25 cellular contexts compared by ENCODE assay signal in the genomic region with DNA sequence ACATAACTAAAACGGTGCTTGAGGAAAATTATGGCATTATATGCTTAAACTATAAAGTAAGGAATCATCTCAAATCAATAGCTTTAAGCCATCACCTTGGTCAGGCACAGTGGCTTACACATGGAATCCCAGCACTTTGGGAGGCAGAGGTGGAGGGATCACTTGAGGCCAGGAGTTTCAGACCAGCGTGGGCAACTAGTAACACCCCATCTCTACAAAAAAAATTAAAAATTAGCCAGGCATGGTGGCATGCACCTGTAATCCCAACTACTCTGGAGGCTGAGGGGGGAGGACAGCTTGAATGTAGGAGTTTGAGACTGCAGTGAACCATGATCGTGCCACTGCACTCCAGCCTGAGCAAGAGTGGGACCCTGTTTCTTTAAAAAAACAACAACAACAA. TPM values are rescaled to one million over a fixed set of nuclear protein-coding genes. Genes with fewer than 3 reads are reported as not detected.
A peak's percentile ranks its signal among the peaks of the same experiment; 100 is the strongest.
DNase-seq lines count a peak whose midpoint lies in the region; ATAC-seq, FAIRE-seq and TF ChIP-seq lines count a peak whose summit lies in the region.
"Had no signal": no experiment of that assay in that cellular context is flagged by ENCODE, and none has a peak within 500 bp of the region (broad histone marks: within the 10 kb centered on the region; RNA-seq: fewer than 3 reads in every experiment).

No MANE protein-coding gene starts in this region.

- H3K9me3 ChIP-seq in HepG2 (ENCODE audit: low read length) = no peaks in the 10 kb centered on the region
- no peaks in the 10 kb centered on the region for H3K9me3 ChIP-seq in gastrocnemius medialis
- H3K9me3 ChIP-seq: BLaER1 had no signal

- in situ Hi-C loops in HepG2 (cut with HindIII; ENCODE audit: extremely low pct_ligation_motif_present, low pct_unique_long_range_greater_than_20kb) = loop anchor here (5.0 kb wide), 1 partner anchor 48 kb away; the partner anchor contains the start of genes ABITRAM and ELP1
- in situ Hi-C loops in gastrocnemius medialis (cut with MboI; ENCODE audit: low sequenced_read_pairs in 4 of 4) = no loop called here

- TF ChIP-seq EP300 in HepG2 (IDR thresholded peaks at IDR 0.05; ENCODE audit: low read depth in 2 of 2, low read length in 2 of 2) = peak in 1 of 2 experiments; percentile 39; a peak in 1 of 4 replicates
- TF ChIP-seq EP300 in HepG2 (CRISPR knock-in tag; IDR thresholded peaks at IDR 0.05; ENCODE audit: borderline replicate concordance) = no peak

- no peak for TF ChIP-seq CTCF in activated CD8-positive, alpha-beta T cell treated with anti-CD3 and anti-CD28 coated beads for 36 hours (IDR thresholded peaks at IDR 0.05)
- TF ChIP-seq CTCF in HepG2 (CRISPR knock-in tag; IDR thresholded peaks at IDR 0.05) = no peak
- TF ChIP-seq CTCF in gastrocnemius medialis (IDR thresholded peaks at IDR 0.05 in 4 of 5, conservative IDR thresholded peaks at IDR 0.05 in 1 of 5) = no peak

- no peak for ATAC-seq in activated CD8-positive, alpha-beta T cell treated with anti-CD3 and anti-CD28 coated beads for 36 hours
- no peak for ATAC-seq in activated CD8-positive, alpha-beta T cell treated with anti-CD3 and anti-CD28 coated beads, Interleukin-2, amount 10 ng/mL, durations not matched to agents 7 days and 5 days
- no peak for ATAC-seq in stimulated activated naive CD8-positive, alpha-beta T cell treated with anti-CD3 and anti-CD28 coated beads, Interleukin-15, amount 100 ng/mL, for 72 hours
- ATAC-seq in stimulated activated naive CD8-positive, alpha-beta T cell treated with anti-CD3 and anti-CD28 coated beads, Interleukin-15, Interleukin-2, amounts not matched to agents 100 U/mL and 50 U/mL, for 24 hours = no peak
- ATAC-seq in HepG2 = peak; percentile 8
- ATAC-seq in gastrocnemius medialis = no peak

- H3K36me3 ChIP-seq in HepG2 (replicated peaks in 1 of 2; ENCODE audit: control insufficient read depth in 1 of 2, insufficient read depth in 2 of 2, low read length in 2 of 2) (peaks cover 12 to 28% of the 10 kb centered on the region in 2 experiments), gastrocnemius medialis (peaks cover 0 to 36% of the 10 kb centered on the region in 2 donors)

- WGBS in HepG2 (ENCODE audit: low lambda C conversion rate) = 5% methylated on average over 3 of the region's 3 CpGs

- no peaks in the 10 kb centered on the region for H4K20me1 ChIP-seq in HepG2 (ENCODE audit: insufficient read depth, low read length)
- H4K20me1 ChIP-seq: BLaER1 had no signal

- peak; percentile 51 for FAIRE-seq in HepG2 (lab: Jason Lieb, UNC)
- FAIRE-seq: GM12892, GM18507, HTR-8/SVneo had no signal

- no peak for TF ChIP-seq RAD21 in HepG2 (CRISPR knock-in tag; IDR thresholded peaks at IDR 0.05)

- intact Hi-C loops in activated CD8-positive, alpha-beta T cell treated with anti-CD3 and anti-CD28 coated beads for 36 hours (cut with micrococcal nuclease) = no loop called here
- intact Hi-C loops in HepG2 (cut with micrococcal nuclease; ENCODE audit: unreplicated experiment) = loop anchor here (5.0 kb wide), 1 partner anchor 48 kb away; the partner anchor contains the start of genes ABITRAM and ELP1
- intact Hi-C loops in gastrocnemius medialis (cut with DNase I; ENCODE audit: low total_unique reads) = no loop called here

- DNase-seq in activated CD8-positive, alpha-beta T cell treated with anti-CD3 and anti-CD28 coated beads for 36 hours = no peak
- no peak for DNase-seq in activated CD8-positive, alpha-beta T cell treated with anti-CD3 and anti-CD28 coated beads, Interleukin-2, amount 10 ng/mL, durations not matched to agents 7 days and 5 days
- no peak for DNase-seq in stimulated activated naive CD8-positive, alpha-beta T cell treated with anti-CD3 and anti-CD28 coated beads, Interleukin-15, amount 100 ng/mL, for 72 hours
- no peak for DNase-seq in stimulated activated naive CD8-positive, alpha-beta T cell treated with anti-CD3 and anti-CD28 coated beads, Interleukin-15, Interleukin-2, amounts not matched to agents 100 U/mL and 50 U/mL, for 24 hours
- no peak for DNase-seq in HepG2 (ENCODE audit: low spot score)
- no peak for DNase-seq in gastrocnemius medialis
- DNase-seq in effector CD4-positive, alpha-beta T cell = no peak
- DNase-seq in islet precursor cell = no peak
- DNase-seq: 8988T; CD4-positive, alpha-beta memory T cell; DMS153; DMS79; GDM1; GM23248; HCEC 1CT; HFFc6 had no signal

- H3K27ac ChIP-seq in HepG2 (ENCODE audit: extremely low read length, insufficient read depth, low read length) (peak overlapping the region; percentile 99), gastrocnemius medialis (no peak overlapping the region)
- H3K27ac ChIP-seq: BLaER1, GM23248 had no signal

- H3K4me1 Mint-ChIP-seq in activated CD8-positive, alpha-beta T cell treated with anti-CD3 and anti-CD28 coated beads for 36 hours (ENCODE audit: low read depth) = peaks cover 17% of the 10 kb centered on the region
- H3K4me1 Mint-ChIP-seq in activated CD8-positive, alpha-beta T cell treated with anti-CD3 and anti-CD28 coated beads, Interleukin-2, amount 10 ng/mL, durations not matched to agents 7 days and 5 days (ENCODE audit: low read depth) = peaks cover 7% of the 10 kb centered on the region
- H3K4me1 Mint-ChIP-seq in stimulated activated naive CD8-positive, alpha-beta T cell treated with anti-CD3 and anti-CD28 coated beads, Interleukin-15, amount 100 ng/mL, for 72 hours = peaks cover 23% of the 10 kb centered on the region

- peak overlapping the region; percentile 36 for H3K4me3 Mint-ChIP-seq in activated CD8-positive, alpha-beta T cell treated with anti-CD3 and anti-CD28 coated beads for 36 hours
- no peak overlapping the region for H3K4me3 Mint-ChIP-seq in activated CD8-positive, alpha-beta T cell treated with anti-CD3 and anti-CD28 coated beads, Interleukin-2, amount 10 ng/mL, durations not matched to agents 7 days and 5 days
- H3K4me3 Mint-ChIP-seq in stimulated activated naive CD8-positive, alpha-beta T cell treated with anti-CD3 and anti-CD28 coated beads, Interleukin-15, amount 100 ng/mL, for 72 hours = peak overlapping the region; percentile 46 to 62
- H3K4me3 Mint-ChIP-seq: CD14-positive monocyte; CD4-positive, alpha-beta memory T cell; HFFc6 had no signal

- peak overlapping the region; percentile 93 for H3K9ac ChIP-seq in HepG2 (ENCODE audit: insufficient read depth, low read depth, low read length)
- H3K9ac ChIP-seq: BLaER1, GM23248 had no signal

- no peaks in the 10 kb centered on the region for H3K27me3 Mint-ChIP-seq in activated CD8-positive, alpha-beta T cell treated with anti-CD3 and anti-CD28 coated beads for 36 hours
- no peaks in the 10 kb centered on the region for H3K27me3 Mint-ChIP-seq in activated CD8-positive, alpha-beta T cell treated with anti-CD3 and anti-CD28 coated beads, Interleukin-2, amount 10 ng/mL, durations not matched to agents 7 days and 5 days (ENCODE audit: low read depth)
- H3K27me3 Mint-ChIP-seq in stimulated activated naive CD8-positive, alpha-beta T cell treated with anti-CD3 and anti-CD28 coated beads, Interleukin-15, amount 100 ng/mL, for 72 hours = no peaks in the 10 kb centered on the region
- H3K27me3 Mint-ChIP-seq: CD4-positive, alpha-beta memory T cell had no signal

- H2AFZ ChIP-seq in HepG2 (ENCODE audit: low read length) = no peak overlapping the region
- H2AFZ ChIP-seq: GM23248 had no signal

- H3K4me1 ChIP-seq in HepG2 (ENCODE audit: insufficient read depth, low read length) (peaks cover 90% of the 10 kb centered on the region), gastrocnemius medialis (no peaks in the 10 kb centered on the region)
- H3K4me1 ChIP-seq: BLaER1 had no signal

- H3K4me2 ChIP-seq in HepG2 (ENCODE audit: low read depth, low read length) = peak overlapping the region; percentile 77
- H3K4me2 ChIP-seq: BLaER1 had no signal

- H3K4me3 ChIP-seq in HepG2 (replicated peaks in 1 of 3; ENCODE audit: insufficient read depth in 1 of 3, low read depth in 2 of 3, low read length in 3 of 3) (peak overlapping the region; percentile 57 to 67 (median 66)), gastrocnemius medialis (no peak overlapping the region)
- H3K4me3 ChIP-seq: BLaER1, GM23248 had no signal

- peaks cover 70% of the 10 kb centered on the region for H3K79me2 ChIP-seq in HepG2 (ENCODE audit: insufficient read depth, low read length)

- H3K9me3 Mint-ChIP-seq in activated CD8-positive, alpha-beta T cell treated with anti-CD3 and anti-CD28 coated beads for 36 hours = no peaks in the 10 kb centered on the region
- H3K9me3 Mint-ChIP-seq in activated CD8-positive, alpha-beta T cell treated with anti-CD3 and anti-CD28 coated beads, Interleukin-2, amount 10 ng/mL, durations not matched to agents 7 days and 5 days (ENCODE audit: insufficient read depth) = no peaks in the 10 kb centered on the region
- no peaks in the 10 kb centered on the region for H3K9me3 Mint-ChIP-seq in stimulated activated naive CD8-positive, alpha-beta T cell treated with anti-CD3 and anti-CD28 coated beads, Interleukin-15, amount 100 ng/mL, for 72 hours
- H3K9me3 Mint-ChIP-seq: CD14-positive monocyte; CD4-positive, alpha-beta memory T cell; HFFc6 had no signal

- H3K36me3 Mint-ChIP-seq in activated CD8-positive, alpha-beta T cell treated with anti-CD3 and anti-CD28 coated beads for 36 hours (ENCODE audit: low read depth) = peaks cover 36% of the 10 kb centered on the region
- peaks cover 28% of the 10 kb centered on the region for H3K36me3 Mint-ChIP-seq in activated CD8-positive, alpha-beta T cell treated with anti-CD3 and anti-CD28 coated beads, Interleukin-2, amount 10 ng/mL, durations not matched to agents 7 days and 5 days (ENCODE audit: low read depth)

- H3K27me3 ChIP-seq in HepG2 (ENCODE audit: control insufficient read depth in 1 of 2, insufficient read depth in 2 of 2, low read length in 2 of 2) (no peaks in the 10 kb centered on the region), gastrocnemius medialis (no peaks in the 10 kb centered on the region)
- H3K27me3 ChIP-seq: BLaER1 had no signal

- peak overlapping the region; percentile 43 for H3K27ac Mint-ChIP-seq in activated CD8-positive, alpha-beta T cell treated with anti-CD3 and anti-CD28 coated beads for 36 hours
- no peak overlapping the region for H3K27ac Mint-ChIP-seq in activated CD8-positive, alpha-beta T cell treated with anti-CD3 and anti-CD28 coated beads, Interleukin-2, amount 10 ng/mL, durations not matched to agents 7 days and 5 days
- H3K27ac Mint-ChIP-seq in stimulated activated naive CD8-positive, alpha-beta T cell treated with anti-CD3 and anti-CD28 coated beads, Interleukin-15, amount 100 ng/mL, for 72 hours = peak overlapping the region; percentile 79 to 93
- H3K27ac Mint-ChIP-seq: CD14-positive monocyte; CD4-positive, alpha-beta memory T cell; HFFc6 had no signal

- POLR2A ChIA-PET in activated CD8-positive, alpha-beta T cell treated with anti-CD3 and anti-CD28 coated beads for 36 hours (lab: Charles Lee) = no interaction called here
- POLR2A ChIA-PET in activated CD8-positive, alpha-beta T cell treated with anti-CD3 and anti-CD28 coated beads, Interleukin-2, amount 10 ng/mL, durations not matched to agents 7 days and 5 days (lab: Charles Lee) = interaction anchor here (0.6 kb wide), 1 partner anchor 293 kb away, joined by 3 read pairs; no protein-coding TSS in a partner anchor
- POLR2A ChIA-PET in HepG2 (lab: Yijun Ruan, JAX) = interaction anchor here (1.0 to 4.7 kb wide), 10 partner anchors 9 to 109 kb away, joined by 3 to 45 read pairs (median 11); partner anchors contain the start of genes ABITRAM and ELP1

- TF ChIP-seq POLR2A in HepG2 (IDR thresholded peaks at IDR 0.05; ENCODE audit: insufficient read depth in 1 of 2, low read depth in 2 of 2, low read length in 2 of 2) = peak; percentile 49 to 68; a peak in 3 of 4 replicates
- no peak for TF ChIP-seq POLR2A in gastrocnemius medialis (IDR thresholded peaks at IDR 0.05)

- no TSS peak for BruUV-seq in HepG2 (replicated peaks; lab: Mats Ljungman, UMichigan)

- CTCF ChIA-PET in activated CD8-positive, alpha-beta T cell treated with anti-CD3 and anti-CD28 coated beads for 36 hours (lab: Charles Lee) = no interaction called here
- CTCF ChIA-PET in activated CD8-positive, alpha-beta T cell treated with anti-CD3 and anti-CD28 coated beads, Interleukin-2, amount 10 ng/mL, durations not matched to agents 7 days and 5 days (lab: Charles Lee) = interaction anchor here (0.9 kb wide), 1 partner anchor 14 kb away, joined by 4 read pairs; no protein-coding TSS in a partner anchor
- CTCF ChIA-PET in HepG2 (lab: Yijun Ruan, JAX; ENCODE audit: low intra/inter-chr PET ratio, low total read pairs) = no interaction called here

RNA-seq across cellular contexts. Expression of gene ACTL7A, which starts 22.6 kb away (rescaled TPM):
- total RNA-seq in activated CD8-positive, alpha-beta T cell treated with anti-CD3 and anti-CD28 coated beads for 36 hours = not detected
- total RNA-seq in activated CD8-positive, alpha-beta T cell treated with anti-CD3 and anti-CD28 coated beads, Interleukin-2, amount 10 ng/mL, durations not matched to agents 7 days and 5 days = not detected
- total RNA-seq in HepG2 (2016; rRNA removed; fragmentation: Illumina TruSeq; extraction: Trizol) (not detected in 2 replicates), gastrocnemius medialis (not detected)
- total RNA-seq in HepG2 (2016; cell fraction: cytosol; rRNA removed; fragmentation: Illumina TruSeq; extraction: Trizol; ENCODE audit: low read depth) = not detected in 2 replicates
- not detected in 2 replicates for total RNA-seq in HepG2 (2016; cell fraction: insoluble cytoplasmic fraction; rRNA removed; fragmentation: Illumina TruSeq; extraction: Trizol)
- not detected in 2 replicates for total RNA-seq in HepG2 (2016; cell fraction: membrane; rRNA removed; fragmentation: Illumina TruSeq; extraction: Trizol)
- total RNA-seq in HepG2 (2016; cell fraction: nucleus; rRNA removed; fragmentation: Illumina TruSeq; extraction: Trizol) = not detected in 2 replicates
- not detected in 2 replicates for polyA plus RNA-seq in HepG2 (2011; rRNA removed)
- not detected in 2 replicates for polyA plus RNA-seq in HepG2 (2011; cell fraction: cytosol; rRNA removed)
- not detected in 2 replicates for polyA plus RNA-seq in HepG2 (2011; cell fraction: nucleus; rRNA removed)
- not detected in 2 replicates for polyA plus RNA-seq in HepG2 (2012)
- not detected in 2 replicates for polyA plus RNA-seq in HepG2 (2016; cell fraction: cytosol; fragmentation: Illumina TruSeq; extraction: Trizol; ENCODE audit: low read depth)
- not detected in 2 replicates for polyA plus RNA-seq in HepG2 (2016; cell fraction: insoluble cytoplasmic fraction; fragmentation: Illumina TruSeq; extraction: Trizol; ENCODE audit: low read depth)
- not detected in 2 replicates for polyA plus RNA-seq in HepG2 (2016; cell fraction: membrane; fragmentation: Illumina TruSeq; extraction: Trizol; ENCODE audit: low read depth)
- not detected in 2 replicates for polyA plus RNA-seq in HepG2 (2016; cell fraction: nucleus; fragmentation: Illumina TruSeq; extraction: Trizol; ENCODE audit: insufficient read depth, low read depth)
- polyA minus RNA-seq in HepG2 (2011; rRNA and poly(A)+ RNA removed; ENCODE audit: low replicate concordance) = not detected in 2 replicates
- polyA minus RNA-seq in HepG2 (2011; cell fraction: cytosol; rRNA and poly(A)+ RNA removed) = not detected in 2 replicates
- polyA minus RNA-seq in HepG2 (2011; cell fraction: nucleus; rRNA and poly(A)+ RNA removed) = not detected in 2 replicates
- total RNA-seq: A673; CD4-positive, alpha-beta memory T cell; Daoy; GM23248; H4; HFFc6 had no signal
- polyA plus RNA-seq: AG04450; CD14-positive monocyte; CD4-positive, alpha-beta memory T cell; GM23248 had no signal

RNA-seq across cellular contexts. Expression of gene ACTL7B, which starts 28.9 kb away (rescaled TPM):
- not detected for total RNA-seq in activated CD8-positive, alpha-beta T cell treated with anti-CD3 and anti-CD28 coated beads for 36 hours
- total RNA-seq in activated CD8-positive, alpha-beta T cell treated with anti-CD3 and anti-CD28 coated beads, Interleukin-2, amount 10 ng/mL, durations not matched to agents 7 days and 5 days = not detected
- 0.07 TPM in 1 of 2 replicates, not detected in the other for total RNA-seq in HepG2 (2016; rRNA removed; fragmentation: Illumina TruSeq; extraction: Trizol)
- not detected in 2 replicates for total RNA-seq in HepG2 (2016; cell fraction: cytosol; rRNA removed; fragmentation: Illumina TruSeq; extraction: Trizol; ENCODE audit: low read depth)
- total RNA-seq in HepG2 (2016; cell fraction: insoluble cytoplasmic fraction; rRNA removed; fragmentation: Illumina TruSeq; extraction: Trizol) = 0.13 TPM in 1 of 2 replicates, not detected in the other
- total RNA-seq in HepG2 (2016; cell fraction: membrane; rRNA removed; fragmentation: Illumina TruSeq; extraction: Trizol) = not detected in 2 replicates
- total RNA-seq in HepG2 (2016; cell fraction: nucleus; rRNA removed; fragmentation: Illumina TruSeq; extraction: Trizol) = 0.50 and 0.60 TPM in 2 replicates
- polyA plus RNA-seq in HepG2 (2011; rRNA removed) = 0.07 and 0.11 TPM in 2 replicates
- polyA plus RNA-seq in HepG2 (2011; cell fraction: cytosol; rRNA removed) = 0.04 TPM in 1 of 2 replicates, not detected in the other
- 0.90 and 1.2 TPM in 2 replicates for polyA plus RNA-seq in HepG2 (2011; cell fraction: nucleus; rRNA removed)
- 0.07 TPM in 1 of 2 replicates, not detected in the other for polyA plus RNA-seq in HepG2 (2012)
- polyA plus RNA-seq in HepG2 (2016; cell fraction: cytosol; fragmentation: Illumina TruSeq; extraction: Trizol; ENCODE audit: low read depth) = not detected in 2 replicates
- not detected in 2 replicates for polyA plus RNA-seq in HepG2 (2016; cell fraction: insoluble cytoplasmic fraction; fragmentation: Illumina TruSeq; extraction: Trizol; ENCODE audit: low read depth)
- polyA plus RNA-seq in HepG2 (2016; cell fraction: membrane; fragmentation: Illumina TruSeq; extraction: Trizol; ENCODE audit: low read depth) = not detected in 2 replicates
- 0.81 and 0.96 TPM in 2 replicates for polyA plus RNA-seq in HepG2 (2016; cell fraction: nucleus; fragmentation: Illumina TruSeq; extraction: Trizol; ENCODE audit: insufficient read depth, low read depth)
- polyA minus RNA-seq in HepG2 (2011; rRNA and poly(A)+ RNA removed; ENCODE audit: low replicate concordance) = 0.09 and 0.16 TPM in 2 replicates
- polyA minus RNA-seq in HepG2 (2011; cell fraction: cytosol; rRNA and poly(A)+ RNA removed) = not detected in 2 replicates
- polyA minus RNA-seq in HepG2 (2011; cell fraction: nucleus; rRNA and poly(A)+ RNA removed) = 1.4 and 2.0 TPM in 2 replicates
- total RNA-seq in gastrocnemius medialis = not detected
- total RNA-seq: A673, Daoy, GM23248, H4, HFFc6 had no signal
- polyA plus RNA-seq: AG04450; CD14-positive monocyte; CD4-positive, alpha-beta memory T cell; GM23248 had no signal

RNA-seq across cellular contexts. Expression of gene ELP1, which starts 49.2 kb away (rescaled TPM):
- 10 to 100 TPM; 25.9 to 28.7 TPM for total RNA-seq in activated CD8-positive, alpha-beta T cell treated with anti-CD3 and anti-CD28 coated beads for 36 hours
- total RNA-seq in activated CD8-positive, alpha-beta T cell treated with anti-CD3 and anti-CD28 coated beads, Interleukin-2, amount 10 ng/mL, durations not matched to agents 7 days and 5 days = 10 to 100 TPM; 20.4 to 20.7 TPM
- total RNA-seq in HepG2 (2016; rRNA removed; fragmentation: Illumina TruSeq; extraction: Trizol) (275 and 437 TPM in 2 replicates), gastrocnemius medialis (10 to 100 TPM in 3 of 4 donors, 1 to 10 TPM in 1; 9.4 to 24.3 (median 13.5) TPM)
- total RNA-seq in HepG2 (2016; cell fraction: cytosol; rRNA removed; fragmentation: Illumina TruSeq; extraction: Trizol; ENCODE audit: low read depth) = 48.7 and 50.4 TPM in 2 replicates
- 275 and 435 TPM in 2 replicates for total RNA-seq in HepG2 (2016; cell fraction: insoluble cytoplasmic fraction; rRNA removed; fragmentation: Illumina TruSeq; extraction: Trizol)
- 126 and 136 TPM in 2 replicates for total RNA-seq in HepG2 (2016; cell fraction: membrane; rRNA removed; fragmentation: Illumina TruSeq; extraction: Trizol)
- total RNA-seq in HepG2 (2016; cell fraction: nucleus; rRNA removed; fragmentation: Illumina TruSeq; extraction: Trizol) = 175 and 206 TPM in 2 replicates
- 137 and 157 TPM in 2 replicates for polyA plus RNA-seq in HepG2 (2011; rRNA removed)
- polyA plus RNA-seq in HepG2 (2011; cell fraction: cytosol; rRNA removed) = 71.0 and 99.3 TPM in 2 replicates
- 215 and 228 TPM in 2 replicates for polyA plus RNA-seq in HepG2 (2011; cell fraction: nucleus; rRNA removed)
- polyA plus RNA-seq in HepG2 (2012) = 216 and 231 TPM in 2 replicates
- 37.8 and 39.9 TPM in 2 replicates for polyA plus RNA-seq in HepG2 (2016; cell fraction: cytosol; fragmentation: Illumina TruSeq; extraction: Trizol; ENCODE audit: low read depth)
- polyA plus RNA-seq in HepG2 (2016; cell fraction: insoluble cytoplasmic fraction; fragmentation: Illumina TruSeq; extraction: Trizol; ENCODE audit: low read depth) = 324 and 336 TPM in 2 replicates
- polyA plus RNA-seq in HepG2 (2016; cell fraction: membrane; fragmentation: Illumina TruSeq; extraction: Trizol; ENCODE audit: low read depth) = 69.9 and 75.6 TPM in 2 replicates
- polyA plus RNA-seq in HepG2 (2016; cell fraction: nucleus; fragmentation: Illumina TruSeq; extraction: Trizol; ENCODE audit: insufficient read depth, low read depth) = 301 and 311 TPM in 2 replicates
- 47.1 and 81.0 TPM in 2 replicates for polyA minus RNA-seq in HepG2 (2011; rRNA and poly(A)+ RNA removed; ENCODE audit: low replicate concordance)
- 115 and 137 TPM in 2 replicates for polyA minus RNA-seq in HepG2 (2011; cell fraction: cytosol; rRNA and poly(A)+ RNA removed)
- 126 and 136 TPM in 2 replicates for polyA minus RNA-seq in HepG2 (2011; cell fraction: nucleus; rRNA and poly(A)+ RNA removed)

RNA-seq across cellular contexts. Expression of gene ABITRAM, which starts 49.5 kb away (rescaled TPM):
- total RNA-seq in activated CD8-positive, alpha-beta T cell treated with anti-CD3 and anti-CD28 coated beads for 36 hours = 1 to 10 TPM; 7.9 to 8.9 TPM
- 1 to 10 TPM; 9.2 to 9.3 TPM for total RNA-seq in activated CD8-positive, alpha-beta T cell treated with anti-CD3 and anti-CD28 coated beads, Interleukin-2, amount 10 ng/mL, durations not matched to agents 7 days and 5 days
- total RNA-seq in HepG2 (2016; rRNA removed; fragmentation: Illumina TruSeq; extraction: Trizol) = 10.2 and 16.3 TPM in 2 replicates
- total RNA-seq in HepG2 (2016; cell fraction: cytosol; rRNA removed; fragmentation: Illumina TruSeq; extraction: Trizol; ENCODE audit: low read depth) = 3.1 and 3.4 TPM in 2 replicates
- total RNA-seq in HepG2 (2016; cell fraction: insoluble cytoplasmic fraction; rRNA removed; fragmentation: Illumina TruSeq; extraction: Trizol) = 11.2 and 14.7 TPM in 2 replicates
- 12.4 and 14.7 TPM in 2 replicates for total RNA-seq in HepG2 (2016; cell fraction: membrane; rRNA removed; fragmentation: Illumina TruSeq; extraction: Trizol)
- total RNA-seq in HepG2 (2016; cell fraction: nucleus; rRNA removed; fragmentation: Illumina TruSeq; extraction: Trizol) = 7.5 and 9.7 TPM in 2 replicates
- polyA plus RNA-seq in HepG2 (2011; rRNA removed) = 18.5 and 21.6 TPM in 2 replicates
- polyA plus RNA-seq in HepG2 (2011; cell fraction: cytosol; rRNA removed) = 9.3 and 11.1 TPM in 2 replicates
- 16.3 and 17.2 TPM in 2 replicates for polyA plus RNA-seq in HepG2 (2011; cell fraction: nucleus; rRNA removed)
- polyA plus RNA-seq in HepG2 (2012) = 9.7 and 10.5 TPM in 2 replicates
- 8.2 and 9.9 TPM in 2 replicates for polyA plus RNA-seq in HepG2 (2016; cell fraction: cytosol; fragmentation: Illumina TruSeq; extraction: Trizol; ENCODE audit: low read depth)
- polyA plus RNA-seq in HepG2 (2016; cell fraction: insoluble cytoplasmic fraction; fragmentation: Illumina TruSeq; extraction: Trizol; ENCODE audit: low read depth) = 33.0 and 39.4 TPM in 2 replicates
- 22.2 and 22.6 TPM in 2 replicates for polyA plus RNA-seq in HepG2 (2016; cell fraction: membrane; fragmentation: Illumina TruSeq; extraction: Trizol; ENCODE audit: low read depth)
- polyA plus RNA-seq in HepG2 (2016; cell fraction: nucleus; fragmentation: Illumina TruSeq; extraction: Trizol; ENCODE audit: insufficient read depth, low read depth) = 21.7 and 23.3 TPM in 2 replicates
- polyA minus RNA-seq in HepG2 (2011; rRNA and poly(A)+ RNA removed; ENCODE audit: low replicate concordance) = 6.1 and 7.8 TPM in 2 replicates
- 4.7 and 6.2 TPM in 2 replicates for polyA minus RNA-seq in HepG2 (2011; cell fraction: cytosol; rRNA and poly(A)+ RNA removed)
- polyA minus RNA-seq in HepG2 (2011; cell fraction: nucleus; rRNA and poly(A)+ RNA removed) = 11.7 and 12.4 TPM in 2 replicates
- total RNA-seq in gastrocnemius medialis = 10 to 100 TPM in 1 of 4 donors, 1 to 10 TPM in 3; 7.5 to 10.9 (median 8.1) TPM

Comparison
In these comparisons a context has a peak if more than half of its experiments do, and no peak if none do; other contexts are left out.
1. H3K4me3 ChIP-seq: peak in HepG2 (3 of 3); none in gastrocnemius medialis (0 of 4).
2. POLR2A ChIP-seq: peak in HepG2 (2 of 2); none in gastrocnemius medialis (0 of 2).